27 cellular contexts compared by ENCODE assay signal in the genomic region with DNA sequence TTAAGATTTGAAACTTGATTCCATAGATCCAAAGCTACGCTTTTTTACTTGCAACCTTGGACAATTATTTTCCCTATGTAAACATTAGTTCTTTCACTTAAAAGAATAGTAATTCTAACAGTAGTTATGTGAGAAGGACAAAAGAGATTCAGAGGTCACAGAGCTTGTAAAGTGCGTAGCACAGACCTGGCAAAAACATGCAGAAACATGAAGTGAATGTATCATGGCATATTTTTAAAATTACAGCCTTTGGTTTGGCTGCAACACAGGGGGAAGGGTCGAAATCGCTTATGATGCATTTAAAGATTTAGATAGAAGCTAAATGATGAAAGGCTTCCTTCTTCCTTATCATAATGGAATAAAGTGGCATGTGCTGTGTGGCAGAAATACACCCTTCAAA.
"Had no signal": no experiment of that assay in that cellular context is flagged by ENCODE, and none has a peak within 500 bp of the region (broad histone marks: within the 10 kb centered on the region; RNA-seq: fewer than 3 reads in every experiment).

No MANE protein-coding gene starts in this region.

- H3K4me3 ChIP-seq: cardiac muscle cell had no signal

- DNase-seq: activated CD4-positive, alpha-beta memory T cell treated with anti-CD3 and anti-CD28 coated beads, Interleukin-2, amount 10 ng/mL, durations not matched to agents 7 days and 5 days; activated CD4-positive, alpha-beta T cell treated with anti-CD3 and anti-CD28 coated beads for 1 hour; activated CD4-positive, alpha-beta T cell treated with anti-CD3 and anti-CD28 coated beads for 48 hours; activated CD4-positive, CD25-positive, alpha-beta regulatory T cell; activated CD8-positive, alpha-beta memory T cell treated with anti-CD3 and anti-CD28 coated beads for 24 hours; activated CD8-positive, alpha-beta memory T cell treated with anti-CD3 and anti-CD28 coated beads, Interleukin-2, amount 10 ng/mL, durations not matched to agents 7 days and 5 days; activated CD8-positive, alpha-beta memory T cell treated with anti-CD3 and anti-CD28 coated beads, Interleukin-2, amount 50 U/mL, for 48 hours; activated effector memory CD4-positive, alpha-beta T cell treated with anti-CD3 and anti-CD28 coated beads, Interleukin-2, amount 50 U/mL, for 16 hours; activated naive CD4-positive, alpha-beta T cell; activated naive CD4-positive, alpha-beta T cell treated with anti-CD3 and anti-CD28 coated beads, Interleukin-2, amount 50 U/mL, for 16 hours; activated naive CD8-positive, alpha-beta T cell treated with anti-CD3 and anti-CD28 coated beads for 36 hours; activated T-cell treated with anti-CD3 and anti-CD28 coated beads, Interleukin-2, amount 50 U/mL, for 72 hours; amniotic stem cell; aorta; brain microvascular endothelial cell; MM.1S; NCI-H1092 treated with DMSO at 0.1 percent for 48 hours; NCI-H187; NCI-H2107; NCI-H226; SIG-M5; SW 1271; T-helper 1 cell; T1000; WERI-Rb-1 had no signal

- H3K27ac ChIP-seq: brain microvascular endothelial cell, cardiac muscle cell, KMS-11, WERI-Rb-1 had no signal

- H3K27me3 ChIP-seq: brain microvascular endothelial cell, cardiac muscle cell had no signal

- H3K36me3 ChIP-seq: brain microvascular endothelial cell, cardiac muscle cell, WERI-Rb-1 had no signal
